In the genomic region with DNA sequence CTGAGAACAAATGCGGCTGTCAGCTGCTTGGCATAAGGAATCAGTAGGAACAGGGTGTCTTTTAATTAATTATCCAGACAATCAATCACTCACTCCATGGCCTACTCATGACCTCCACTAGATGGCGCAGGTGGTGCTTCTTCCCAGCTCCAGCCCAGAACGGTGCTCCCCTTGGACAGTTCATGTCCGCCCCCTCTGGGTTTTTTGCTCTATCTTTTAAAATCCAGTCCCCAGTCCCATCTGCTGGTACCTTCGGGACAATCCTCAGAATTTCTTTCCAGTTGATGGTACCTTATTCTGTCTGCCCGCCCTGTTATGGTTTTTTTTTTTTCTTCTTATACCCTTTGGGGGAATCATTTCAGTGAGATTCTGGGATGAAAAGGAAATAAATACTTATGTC, we compare ENCODE assay signal across 8 cellular contexts.
DNase-seq lines count a peak whose midpoint lies in the region; ATAC-seq and TF ChIP-seq lines count a peak whose summit lies in the region.

No MANE protein-coding gene starts in this region.

- intact Hi-C loops in cardiac septum (cut with DNase I): no loop called here
- intact Hi-C loops in mucosa of descending colon (cut with DNase I, micrococcal nuclease): no loop called here

- H3K4me3 Mint-ChIP-seq in effector memory CD8-positive, alpha-beta T cell: no peak overlapping the region

- no peaks in the 10 kb centered on the region for H3K27me3 ChIP-seq in cardiac muscle cell
- H3K27me3 ChIP-seq in tibial nerve: no peaks in the 10 kb centered on the region

- no peaks in the 10 kb centered on the region for H3K27me3 Mint-ChIP-seq in effector memory CD8-positive, alpha-beta T cell

- peak; percentile 55 to 61 for DNase-seq in cardiac muscle cell (ENCODE audit: low read depth in 1 of 2, low spot score in 1 of 2)
- no peak for DNase-seq in cardiac septum (ENCODE audit: low spot score)
- peak; percentile 52 for DNase-seq in NCI-H2196 (lab: John Stamatoyannopoulos, UW; ENCODE audit: unreplicated experiment)
- DNase-seq in effector memory CD8-positive, alpha-beta T cell: peak; percentile 22 to 35 (median 26)
- peak in 2 of 3 donors; percentile 28 to 67 for DNase-seq in mucosa of descending colon
- peak in 1 of 2 donors; percentile 18 for DNase-seq in tibial nerve (ENCODE audit: low spot score in 2 of 2)

- no peak for TF ChIP-seq EP300 in tibial nerve (IDR thresholded peaks at IDR 0.05)

- no peaks in the 10 kb centered on the region for H3K9me3 Mint-ChIP-seq in effector memory CD8-positive, alpha-beta T cell

- ATAC-seq in HG02884 (IDR thresholded peaks at IDR 0.05; ENCODE audit: unreplicated experiment) (peak; percentile 84), mucosa of descending colon (peak; percentile 68)
- ATAC-seq in activated CD4-positive, CD25-positive, alpha-beta regulatory T cell treated with anti-CD3 and anti-CD28 coated beads, Interleukin-2, amount 50 U/mL, for 24 hours: peak; percentile 49 to 60
- ATAC-seq in effector memory CD8-positive, alpha-beta T cell (replicated peaks): peak; percentile 71

- peak; percentile 84 for TF ChIP-seq CTCF in cardiac muscle cell (IDR thresholded peaks at IDR 0.05; ENCODE audit: low read depth, low read length)
- peak; percentile 63 for TF ChIP-seq CTCF in mucosa of descending colon (IDR thresholded peaks at IDR 0.05)
- peak in 4 of 5 experiments; percentile 32 to 68 (median 52) for TF ChIP-seq CTCF in tibial nerve (IDR thresholded peaks at IDR 0.05)

- no peak overlapping the region for H3K27ac Mint-ChIP-seq in effector memory CD8-positive, alpha-beta T cell

- peaks cover 0 to under 1% of the 10 kb centered on the region in 2 donors for H3K4me1 Mint-ChIP-seq in effector memory CD8-positive, alpha-beta T cell (ENCODE audit: low read depth in 2 of 2)

- 49 to 51% methylated on average over 6 of the region's 6 CpGs for WGBS in tibial nerve, 2 donors

- H3K27ac ChIP-seq in cardiac muscle cell (no peak overlapping the region), tibial nerve (no peak overlapping the region)

- no peaks in the 10 kb centered on the region for H3K4me1 ChIP-seq in cardiac muscle cell (ENCODE audit: low read depth)
- H3K4me1 ChIP-seq in mucosa of descending colon (ENCODE audit: low read depth): no peaks in the 10 kb centered on the region
- H3K4me1 ChIP-seq in tibial nerve: peaks cover 0 to 10% (median 0%) of the 10 kb centered on the region in 4 donors

- TF ChIP-seq POLR2A in tibial nerve (IDR thresholded peaks at IDR 0.05): no peak

- H3K4me3 ChIP-seq in cardiac muscle cell (no peak overlapping the region), mucosa of descending colon (no peak overlapping the region), tibial nerve (no peak overlapping the region)

- H3K36me3 ChIP-seq in cardiac muscle cell: no peaks in the 10 kb centered on the region
- no peaks in the 10 kb centered on the region for H3K36me3 ChIP-seq in mucosa of descending colon (ENCODE audit: low read depth)
- no peaks in the 10 kb centered on the region for H3K36me3 ChIP-seq in tibial nerve

- H3K9me3 ChIP-seq in cardiac muscle cell (ENCODE audit: low read depth) (no peaks in the 10 kb centered on the region), mucosa of descending colon (no peaks in the 10 kb centered on the region), tibial nerve (no peaks in the 10 kb centered on the region)

- no peaks in the 10 kb centered on the region for H3K36me3 Mint-ChIP-seq in effector memory CD8-positive, alpha-beta T cell (ENCODE audit: insufficient read depth)
